Comparison of ENCODE assay signal across 10 cellular contexts in genomic region chr20:4961746-4962145, GRCh38. TPM values are rescaled to one million over a fixed set of nuclear protein-coding genes. Genes with fewer than 3 reads are reported as not detected.
DNase-seq lines count a peak whose midpoint lies in the region; ATAC-seq, FAIRE-seq and TF ChIP-seq lines count a peak whose summit lies in the region.
"Had no signal": no experiment of that assay in that cellular context is flagged by ENCODE, and none has a peak within 500 bp of the region (broad histone marks: within the 10 kb centered on the region; RNA-seq: fewer than 3 reads in every experiment).

No MANE protein-coding gene starts in this region.

- H3K4me3 ChIP-seq in BLaER1 treated with 17β-estradiol and CSF1 and Interleukin-3, amounts not matched to agents 10 nM and 100 nM: no peak overlapping the region
- no peak overlapping the region for H3K4me3 ChIP-seq in right lobe of liver
- no peak overlapping the region for H3K4me3 ChIP-seq in small intestine (ENCODE audit: low read depth in 1 of 2, low read length in 2 of 2)

- WGBS in right lobe of liver (ENCODE audit: insufficient coverage, low coverage, low lambda C conversion rate, missing lambda C conversion rate): 18% methylated on average over 4 of the region's 4 CpGs
- 72 to 85% (median 75%) methylated on average over 4 of the region's 4 CpGs for WGBS in small intestine, 3 donors

- peaks cover 4% of the 10 kb centered on the region for H3K36me3 Mint-ChIP-seq in activated naive CD8-positive, alpha-beta T cell

- H3K4me1 ChIP-seq in BLaER1 treated with 17β-estradiol and CSF1 and Interleukin-3, amounts not matched to agents 10 nM and 100 nM: peaks cover 0 to 50% (median 22%) of the 10 kb centered on the region in 10 experiments; a peak in 17 of 20 replicates
- H3K4me1 ChIP-seq in right lobe of liver (peaks cover 0 to 74% (median 25%) of the 10 kb centered on the region in 4 donors), small intestine (ENCODE audit: control insufficient read depth in 2 of 2, insufficient read depth in 1 of 2, low read depth in 1 of 2, low read length in 1 of 2) (peaks cover 0 to 3% of the 10 kb centered on the region in 2 donors)

- no peak overlapping the region for H3K9ac ChIP-seq in BLaER1 treated with 17β-estradiol and CSF1 and Interleukin-3, amounts not matched to agents 10 nM and 100 nM

- ATAC-seq in right lobe of liver: peak; percentile 78 to 92 (median 86)
- ATAC-seq in HG03196 (IDR thresholded peaks at IDR 0.05; ENCODE audit: unreplicated experiment): no peak
- ATAC-seq in GM21360 (IDR thresholded peaks at IDR 0.05; ENCODE audit: unreplicated experiment): no peak

- no peaks in the 10 kb centered on the region for H3K27me3 ChIP-seq in BLaER1 treated with 17β-estradiol and CSF1 and Interleukin-3, amounts not matched to agents 10 nM and 100 nM
- H3K27me3 ChIP-seq in right lobe of liver (no peaks in the 10 kb centered on the region), small intestine (ENCODE audit: control insufficient read depth in 2 of 2, insufficient read depth in 2 of 2, low read length in 2 of 2) (no peaks in the 10 kb centered on the region)

- H3K9me3 Mint-ChIP-seq in activated naive CD8-positive, alpha-beta T cell (ENCODE audit: low read depth): no peaks in the 10 kb centered on the region
- H3K9me3 Mint-ChIP-seq: neural crest cell had no signal

- H3K27ac ChIP-seq in BLaER1 treated with 17β-estradiol and CSF1 and Interleukin-3, amounts not matched to agents 10 nM and 100 nM: peak overlapping the region in 8 of 11 experiments; percentile 7 to 54 (median 48); a peak in 12 of 22 replicates
- H3K27ac ChIP-seq in right lobe of liver (peak overlapping the region; percentile 71 to 98 (median 80)), small intestine (ENCODE audit: low read depth in 1 of 2, low read length in 1 of 2) (peak overlapping the region in 1 of 2 donors; percentile 20)

- peaks cover 9 to 35% (median 18%) of the 10 kb centered on the region in 11 experiments; a peak in 18 of 22 replicates for H3K36me3 ChIP-seq in BLaER1 treated with 17β-estradiol and CSF1 and Interleukin-3, amounts not matched to agents 10 nM and 100 nM
- H3K36me3 ChIP-seq in right lobe of liver (no peaks in the 10 kb centered on the region), small intestine (ENCODE audit: control insufficient read depth in 2 of 2, insufficient read depth in 2 of 2, low read length in 2 of 2) (no peaks in the 10 kb centered on the region)

- intact Hi-C loops in right lobe of liver (cut with DNase I): no loop called here

- peak; percentile 13 for DNase-seq in M059J (ENCODE audit: low read depth)
- peak; percentile 41 to 88 (median 71) for DNase-seq in right lobe of liver
- DNase-seq in small intestine: no peak
- no peak for DNase-seq in pons (ENCODE audit: low spot score)

- no peak for TF ChIP-seq CTCF in right lobe of liver (IDR thresholded peaks at IDR 0.05)

- peaks cover 20% of the 10 kb centered on the region for H3K4me1 Mint-ChIP-seq in activated naive CD8-positive, alpha-beta T cell (ENCODE audit: low read depth)

- peaks cover 0 to 91% (median 13%) of the 10 kb centered on the region in 11 experiments; a peak in 11 of 22 replicates for H4K20me1 ChIP-seq in BLaER1 treated with 17β-estradiol and CSF1 and Interleukin-3, amounts not matched to agents 10 nM and 100 nM

- H3K9me3 ChIP-seq in BLaER1 treated with 17β-estradiol and CSF1 and Interleukin-3, amounts not matched to agents 10 nM and 100 nM (replicated peaks in 1 of 11): peaks cover 0 to 3% (median 0%) of the 10 kb centered on the region in 11 experiments; a peak in 1 of 22 replicates
- no peaks in the 10 kb centered on the region for H3K9me3 ChIP-seq in right lobe of liver
- H3K9me3 ChIP-seq in small intestine (ENCODE audit: control insufficient read depth, low read depth): no peaks in the 10 kb centered on the region

- peak overlapping the region in 9 of 11 experiments; percentile 12 to 67 (median 53); a peak in 15 of 22 replicates for H3K4me2 ChIP-seq in BLaER1 treated with 17β-estradiol and CSF1 and Interleukin-3, amounts not matched to agents 10 nM and 100 nM

- peak; percentile 86 for TF ChIP-seq POLR2A in right lobe of liver (IDR thresholded peaks at IDR 0.05)

- H3K27me3 Mint-ChIP-seq in activated naive CD8-positive, alpha-beta T cell: no peaks in the 10 kb centered on the region

- H3K27ac Mint-ChIP-seq in activated naive CD8-positive, alpha-beta T cell: peak overlapping the region; percentile 87

- no peak for FAIRE-seq in small intestine (lab: Jason Lieb, UNC)
- FAIRE-seq: bronchial epithelial cell had no signal

- H3K4me3 Mint-ChIP-seq in activated naive CD8-positive, alpha-beta T cell: no peak overlapping the region
- H3K4me3 Mint-ChIP-seq: neural crest cell had no signal

RNA-seq across cellular contexts. Expression of gene SLC23A2, which starts 39.6 kb away (rescaled TPM):
- total RNA-seq in M059J (2014; rRNA removed; shearing (Covaris generic)): 13.1 and 19.7 TPM in 2 replicates
- total RNA-seq in right lobe of liver: 10 to 100 TPM; 23.4 to 41.1 (median 30.5) TPM
- polyA plus RNA-seq in small intestine: 1 to 10 TPM; 1.4 to 5.1 (median 3.4) TPM

Comparison
In these comparisons a context has a peak if more than half of its experiments do, and no peak if none do; other contexts are left out.
1. DNase-seq: peak in M059J (single experiment) and right lobe of liver (3 of 3); none in small intestine (single experiment) and pons (single experiment).
2. ATAC-seq: peak in right lobe of liver (4 of 4); none in HG03196 (single experiment) and GM21360 (single experiment).